27 cellular contexts compared by ENCODE assay signal in genomic region chr22:48346311-48346710, GRCh38.
"Had no signal": no experiment of that assay in that cellular context is flagged by ENCODE, and none has a peak within 500 bp of the region (broad histone marks: within the 10 kb centered on the region; RNA-seq: fewer than 3 reads in every experiment).

No MANE protein-coding gene starts in this region.

- H3K9me3 ChIP-seq: heart right ventricle, pancreas, prostate gland, suprapubic skin, thoracic aorta, tibial artery, upper lobe of right lung had no signal

- H3K36me3 Mint-ChIP-seq: mesothelial cell of epicardium; naive B cell; natural killer cell; neural progenitor cell; stimulated activated effector memory CD8-positive, alpha-beta T cell treated with anti-CD3 and anti-CD28 coated beads, Interleukin-12 subunit alpha, Interleukin-12 subunit beta, amount 100 ng/mL, for 72 hours had no signal

- H3K27me3 Mint-ChIP-seq: stimulated activated naive CD8-positive, alpha-beta T cell treated with anti-CD3 and anti-CD28 coated beads, Interleukin-15, Interleukin-2, amounts not matched to agents 100 ng/mL and 50 ng/mL, for 24 hours had no signal

- H3K4me1 Mint-ChIP-seq: stimulated activated effector memory CD8-positive, alpha-beta T cell treated with anti-CD3 and anti-CD28 coated beads, Interleukin-12 subunit alpha, Interleukin-12 subunit beta, amount 100 ng/mL, for 72 hours had no signal

- DNase-seq: heart right ventricle; islet precursor cell; kidney glomerular epithelial cell; left cardiac atrium; mesendoderm; naive B cell; natural killer cell; nephron progenitor cell; pancreas; retina; right cardiac atrium; stimulated activated CD4-positive, alpha-beta T cell treated with anti-CD3 and anti-CD28 coated beads, Interleukin-4, amount 100 ng/mL, for 24 hours; stimulated activated naive CD4-positive, alpha-beta T cell; tibial artery; trophoblast cell; upper lobe of right lung had no signal

- H3K4me3 ChIP-seq: heart right ventricle, hepatocyte, lung, neural progenitor cell, pancreas, prostate gland, skin epidermis, suprapubic skin, thoracic aorta, tibial artery, upper lobe of right lung had no signal

- H3K27ac ChIP-seq: heart right ventricle, hepatocyte, neural progenitor cell, pancreas, prostate gland, skin epidermis, suprapubic skin, thoracic aorta, tibial artery, upper lobe of right lung had no signal

- H3K4me2 ChIP-seq: hepatocyte, neural progenitor cell had no signal

- H3K9me3 Mint-ChIP-seq: mesothelial cell of epicardium; naive B cell; natural killer cell; nephron progenitor cell; neural progenitor cell; stimulated activated effector memory CD8-positive, alpha-beta T cell treated with anti-CD3 and anti-CD28 coated beads, Interleukin-12 subunit alpha, Interleukin-12 subunit beta, amount 100 ng/mL, for 72 hours; stimulated activated naive CD8-positive, alpha-beta T cell treated with anti-CD3 and anti-CD28 coated beads, Interleukin-15, Interleukin-2, amounts not matched to agents 100 ng/mL and 50 ng/mL, for 24 hours had no signal

- H3K9ac ChIP-seq: neural progenitor cell had no signal

- H3K36me3 ChIP-seq: heart right ventricle, neural progenitor cell, pancreas, prostate gland, suprapubic skin, thoracic aorta, tibial artery, upper lobe of right lung had no signal

- H3K4me1 ChIP-seq: heart right ventricle, pancreas, prostate gland, tibial artery, upper lobe of right lung had no signal

- H2AFZ ChIP-seq: hepatocyte, neural progenitor cell had no signal

- H3K27ac Mint-ChIP-seq: mesothelial cell of epicardium; naive B cell; natural killer cell; nephron progenitor cell; neural progenitor cell; stimulated activated effector memory CD8-positive, alpha-beta T cell treated with anti-CD3 and anti-CD28 coated beads, Interleukin-12 subunit alpha, Interleukin-12 subunit beta, amount 100 ng/mL, for 72 hours; stimulated activated naive CD8-positive, alpha-beta T cell treated with anti-CD3 and anti-CD28 coated beads, Interleukin-15, Interleukin-2, amounts not matched to agents 100 ng/mL and 50 ng/mL, for 24 hours had no signal

- FAIRE-seq: pancreas, urothelium cell line had no signal

- H3K4me3 Mint-ChIP-seq: mesothelial cell of epicardium; natural killer cell; nephron progenitor cell; neural progenitor cell; stimulated activated effector memory CD8-positive, alpha-beta T cell treated with anti-CD3 and anti-CD28 coated beads, Interleukin-12 subunit alpha, Interleukin-12 subunit beta, amount 100 ng/mL, for 72 hours; stimulated activated naive CD8-positive, alpha-beta T cell treated with anti-CD3 and anti-CD28 coated beads, Interleukin-15, Interleukin-2, amounts not matched to agents 100 ng/mL and 50 ng/mL, for 24 hours had no signal
